9 cellular contexts compared by ENCODE assay signal in the genomic region with DNA sequence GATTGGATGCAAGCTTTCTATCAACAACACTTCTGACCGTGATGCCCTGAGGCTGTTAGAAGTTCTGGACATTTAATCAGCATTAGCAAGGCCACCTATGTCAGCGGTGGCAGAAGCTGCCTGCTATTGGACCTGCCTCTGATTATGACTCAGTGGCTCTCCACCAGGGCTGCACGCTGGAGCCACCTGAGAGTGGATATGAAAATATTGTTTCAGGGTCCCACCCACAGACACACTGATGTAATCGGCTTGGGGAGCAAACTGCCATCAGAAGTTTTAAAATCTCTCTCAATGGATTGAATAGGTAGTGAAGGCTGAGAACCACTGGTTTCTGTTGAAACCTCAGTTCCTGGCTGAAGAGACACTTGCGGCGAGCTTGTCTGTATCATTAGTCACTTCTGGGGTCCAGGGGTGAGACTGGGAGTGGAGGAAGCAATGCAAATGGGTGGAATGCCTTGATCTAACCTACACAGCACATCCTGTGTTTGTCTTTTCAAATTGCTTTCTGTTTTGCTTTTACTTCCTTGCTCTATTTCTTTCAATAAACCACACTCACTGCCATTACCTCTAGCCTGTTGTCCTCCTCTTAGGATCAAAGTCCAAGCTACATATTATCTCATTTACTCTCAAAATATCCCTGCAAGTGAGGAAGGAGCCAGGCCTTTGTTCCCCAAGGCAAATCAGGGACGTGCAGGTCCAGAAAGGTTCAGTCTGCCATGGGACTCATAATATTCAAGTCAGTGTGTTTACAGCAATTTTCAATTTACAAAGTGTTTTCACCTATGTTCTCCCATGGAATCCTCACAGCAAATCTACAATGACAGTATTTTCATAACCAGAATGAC. TPM values are rescaled to one million over a fixed set of nuclear protein-coding genes. Genes with fewer than 3 reads are reported as not detected.
A peak's percentile ranks its signal among the peaks of the same experiment; 100 is the strongest.
DNase-seq lines count a peak whose midpoint lies in the region; ATAC-seq and TF ChIP-seq lines count a peak whose summit lies in the region.
"Had no signal": no experiment of that assay in that cellular context is flagged by ENCODE, and none has a peak within 500 bp of the region (broad histone marks: within the 10 kb centered on the region; RNA-seq: fewer than 3 reads in every experiment).

No MANE protein-coding gene starts in this region.

- H3K27me3 Mint-ChIP-seq in CD14-positive monocyte (ENCODE audit: low read depth in 3 of 3) = peaks cover 36 to 44% (median 39%) of the 10 kb centered on the region in 3 donors

- H3K4me3 Mint-ChIP-seq in CD14-positive monocyte = peak overlapping the region in 1 of 2 donors; percentile 24

- peak overlapping the region in 1 of 7 donors; percentile 46 for H3K27ac Mint-ChIP-seq in CD14-positive monocyte

- ATAC-seq in GM18907 (IDR thresholded peaks at IDR 0.05; ENCODE audit: unreplicated experiment) = peak; percentile 98
- ATAC-seq in HG03066 (IDR thresholded peaks at IDR 0.05; ENCODE audit: low read depth, unreplicated experiment) = peak; percentile 90
- peak; percentile 11 for ATAC-seq in Right ventricle myocardium superior (ENCODE audit: poor library complexity)
- ATAC-seq: K562 had no signal

- TF ChIP-seq EP300 in sigmoid colon (IDR thresholded peaks at IDR 0.05) = no peak

- intact Hi-C loops in Right ventricle myocardium superior (cut with DNase I) = loop anchor here (5.0 kb wide), 1 partner anchor 54 kb away; no protein-coding TSS in a partner anchor
- intact Hi-C loops in CD14-positive monocyte (cut with micrococcal nuclease) = no loop called here
- intact Hi-C loops in sigmoid colon (cut with DNase I) = no loop called here

- peaks cover 0 to 19% (median 15%) of the 10 kb centered on the region in 4 donors for H3K4me1 ChIP-seq in sigmoid colon

- peak; percentile 69 for DNase-seq in activated CD4-positive, alpha-beta T cell treated with anti-CD3 and anti-CD28 coated beads for 48 hours
- DNase-seq in Right ventricle myocardium superior (no peak), CD14-positive monocyte (ENCODE audit: low spot score) (no peak), sigmoid colon (no peak), NCI-H446 (lab: John Stamatoyannopoulos, UW) (no peak)
- DNase-seq in stimulated activated CD8-positive, alpha-beta memory T cell treated with anti-CD3 and anti-CD28 coated beads, Interleukin-12 subunit alpha, Interleukin-12 subunit beta, amount 100 ng/mL, for 4 hours (ENCODE audit: low read depth) = peak; percentile 24

- 13 to 43% methylated on average over 7 of the region's 7 CpGs for WGBS in sigmoid colon, 2 donors

- H3K36me3 ChIP-seq in sigmoid colon = no peaks in the 10 kb centered on the region

- no peaks in the 10 kb centered on the region for H3K9me3 ChIP-seq in sigmoid colon

- peaks cover 6 to 31% (median 22%) of the 10 kb centered on the region in 3 donors for H3K27me3 ChIP-seq in sigmoid colon

- no peak overlapping the region for H3K27ac ChIP-seq in sigmoid colon

- H3K4me1 Mint-ChIP-seq in CD14-positive monocyte = peaks cover 18% of the 10 kb centered on the region

- H3K9me3 Mint-ChIP-seq in CD14-positive monocyte = peaks cover 1 to 20% (median 12%) of the 10 kb centered on the region in 7 donors

- TF ChIP-seq CTCF in CD14-positive monocyte (IDR thresholded peaks at IDR 0.05) (no peak), sigmoid colon (IDR thresholded peaks at IDR 0.05) (no peak)

- no peak for TF ChIP-seq POLR2A in sigmoid colon (IDR thresholded peaks at IDR 0.05)

- peaks cover 4 to 6% of the 10 kb centered on the region in 2 donors for H3K36me3 Mint-ChIP-seq in CD14-positive monocyte

- no peak overlapping the region for H3K4me3 ChIP-seq in sigmoid colon
- H3K4me3 ChIP-seq: K562 had no signal

RNA-seq across cellular contexts. Expression of gene CLIC5, which starts 4.2 kb away (rescaled TPM):
- total RNA-seq in Right ventricle myocardium superior = 279 TPM
- not detected for polyA plus RNA-seq in CD14-positive monocyte
- 1 to 10 TPM; 1.8 to 3.5 (median 3.0) TPM for total RNA-seq in sigmoid colon
- polyA plus RNA-seq in sigmoid colon = 10 to 100 TPM; 51.1 to 77.0 (median 53.1) TPM
- polyA plus RNA-seq: K562 had no signal

Comparison
In these comparisons a context has a peak if more than half of its experiments do, and no peak if none do; other contexts are left out.
1. ATAC-seq: peak in every context shown above with its lines; median percentile 98 in GM18907; 90 in HG03066; 11 in Right ventricle myocardium superior.
2. DNase-seq: peak in activated CD4-positive, alpha-beta T cell treated with anti-CD3 and anti-CD28 coated beads for 48 hours (single experiment) and stimulated activated CD8-positive, alpha-beta memory T cell treated with anti-CD3 and anti-CD28 coated beads, Interleukin-12 subunit alpha, Interleukin-12 subunit beta, amount 100 ng/mL, for 4 hours (single experiment); none in Right ventricle myocardium superior (single experiment), CD14-positive monocyte (single experiment), sigmoid colon (single experiment) and NCI-H446 (0 of 2).
3. RNA of gene CLIC5, which starts 4.2 kb away (total RNA-seq): 279 TPM in Right ventricle myocardium superior (single experiment); 1.8 to 3.5 TPM in sigmoid colon; every median in the first group is over 10 times any median in the second.